Comparison of ENCODE assay signal across 25 cellular contexts in the genomic region with DNA sequence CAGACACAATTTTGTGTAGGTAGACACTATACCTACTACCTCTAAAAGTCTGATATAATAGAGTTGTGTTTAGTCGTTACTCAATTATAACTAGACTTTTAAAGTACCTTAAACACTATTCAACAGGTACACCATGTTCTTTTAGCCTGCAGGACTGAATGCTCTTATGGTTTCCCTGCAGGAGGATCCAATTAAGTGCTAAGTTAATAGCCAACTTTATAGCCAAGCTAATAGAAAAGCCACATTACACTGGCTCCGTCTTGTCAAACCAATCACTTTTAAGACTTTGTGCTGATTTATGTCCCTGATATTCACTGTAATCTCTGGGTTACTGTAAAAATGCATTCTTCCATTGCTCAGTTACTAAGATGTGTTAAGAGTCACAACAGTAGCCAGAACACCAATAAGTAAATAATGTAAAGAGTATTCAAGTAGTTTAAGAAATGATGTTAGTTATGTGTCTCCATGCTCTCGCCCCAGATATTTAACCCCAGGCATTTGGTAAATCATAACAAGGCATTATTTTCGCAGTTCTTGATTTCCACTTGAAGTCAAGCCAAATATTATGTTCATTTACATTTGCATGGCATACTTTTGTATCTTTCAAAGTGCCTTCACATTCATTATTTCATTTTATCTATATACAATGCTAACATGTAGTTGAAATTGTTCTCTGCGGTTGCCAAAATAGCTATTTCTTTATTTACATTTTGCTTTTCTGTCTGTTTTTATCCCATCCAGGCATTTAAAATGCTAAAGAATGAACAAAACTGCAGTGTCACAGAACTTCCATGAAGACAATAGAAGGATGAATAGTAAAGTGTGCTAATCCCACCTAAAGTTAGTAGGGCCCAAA.
"Had no signal": no experiment of that assay in that cellular context is flagged by ENCODE, and none has a peak within 500 bp of the region (broad histone marks: within the 10 kb centered on the region; RNA-seq: fewer than 3 reads in every experiment).

No MANE protein-coding gene starts in this region.

- H3K4me1 ChIP-seq: esophagus squamous epithelium, gastroesophageal sphincter, parathyroid adenoma, prostate gland, right lobe of liver, spleen, tibial artery, upper lobe of right lung, vagina had no signal

- H3K79me2 ChIP-seq: parathyroid adenoma had no signal

- H3K9me3 ChIP-seq: esophagus squamous epithelium, gastroesophageal sphincter, prostate gland, right lobe of liver, spleen, tibial artery, upper lobe of right lung, vagina had no signal

- H3K4me3 ChIP-seq: esophagus squamous epithelium, gastroesophageal sphincter, lung, prostate gland, right lobe of liver, spleen, tibial artery, upper lobe of right lung, vagina had no signal

- H3K27ac Mint-ChIP-seq: dendritic cell treated with granulocyte-macrophage colony-stimulating factor and Interleukin-4, amounts not matched to agents 40 ng/mL and 50 ng/mL, for 4 days; naive B cell; nephron progenitor cell; stimulated activated memory B cell treated with anti-CD40 and anti-IgM and Interleukin-4, amounts not matched to agents 10 μg/mL and 1 μg/mL and 100 μg/mL, for 72 hours; stimulated activated naive CD8-positive, alpha-beta T cell treated with anti-CD3 and anti-CD28 coated beads, Interleukin-15, Interleukin-2, amounts not matched to agents 100 ng/mL and 50 ng/mL, for 24 hours had no signal

- DNase-seq: esophagus squamous epithelium; foreskin fibroblast; glutamatergic neuron; kidney; left cardiac atrium; left ventricle myocardium superior; mesenchymal stem cell; naive B cell; nephron progenitor cell; retina; right lobe of liver; spleen; stimulated activated CD4-positive, alpha-beta T cell treated with anti-CD3 and anti-CD28 coated beads, Interleukin-15, amount 100 ng/mL, for 24 hours; stimulated activated CD4-positive, alpha-beta T cell treated with anti-CD3 and anti-CD28 coated beads, Interleukin-1b, Interleukin-23, amount 100 ng/mL, for 48 hours; stimulated activated CD4-positive, alpha-beta T cell treated with anti-CD3 and anti-CD28 coated beads, Interleukin-4, amount 100 ng/mL, for 24 hours; tibial artery; upper lobe of right lung had no signal

- H3K36me3 ChIP-seq: esophagus squamous epithelium, gastroesophageal sphincter, prostate gland, right lobe of liver, spleen, tibial artery, upper lobe of right lung, vagina had no signal

- H3K36me3 Mint-ChIP-seq: naive B cell; stimulated activated memory B cell treated with anti-CD40 and anti-IgM and Interleukin-4, amounts not matched to agents 10 μg/mL and 1 μg/mL and 100 μg/mL, for 72 hours had no signal

- H3K4me3 Mint-ChIP-seq: dendritic cell treated with granulocyte-macrophage colony-stimulating factor and Interleukin-4, amounts not matched to agents 40 ng/mL and 50 ng/mL, for 4 days; naive B cell; nephron progenitor cell; stimulated activated memory B cell treated with anti-CD40 and anti-IgM and Interleukin-4, amounts not matched to agents 10 μg/mL and 1 μg/mL and 100 μg/mL, for 72 hours; stimulated activated naive CD8-positive, alpha-beta T cell treated with anti-CD3 and anti-CD28 coated beads, Interleukin-15, Interleukin-2, amounts not matched to agents 100 ng/mL and 50 ng/mL, for 24 hours had no signal

- H3K9me3 Mint-ChIP-seq: dendritic cell treated with granulocyte-macrophage colony-stimulating factor and Interleukin-4, amounts not matched to agents 40 ng/mL and 50 ng/mL, for 4 days; naive B cell; nephron progenitor cell; stimulated activated memory B cell treated with anti-CD40 and anti-IgM and Interleukin-4, amounts not matched to agents 10 μg/mL and 1 μg/mL and 100 μg/mL, for 72 hours; stimulated activated naive CD8-positive, alpha-beta T cell treated with anti-CD3 and anti-CD28 coated beads, Interleukin-15, Interleukin-2, amounts not matched to agents 100 ng/mL and 50 ng/mL, for 24 hours had no signal

- H3K27me3 Mint-ChIP-seq: dendritic cell treated with granulocyte-macrophage colony-stimulating factor and Interleukin-4, amounts not matched to agents 40 ng/mL and 50 ng/mL, for 4 days; stimulated activated memory B cell treated with anti-CD40 and anti-IgM and Interleukin-4, amounts not matched to agents 10 μg/mL and 1 μg/mL and 100 μg/mL, for 72 hours; stimulated activated naive CD8-positive, alpha-beta T cell treated with anti-CD3 and anti-CD28 coated beads, Interleukin-15, Interleukin-2, amounts not matched to agents 100 ng/mL and 50 ng/mL, for 24 hours had no signal

- H3K4me1 Mint-ChIP-seq: naive B cell; nephron progenitor cell; stimulated activated memory B cell treated with anti-CD40 and anti-IgM and Interleukin-4, amounts not matched to agents 10 μg/mL and 1 μg/mL and 100 μg/mL, for 72 hours had no signal

- H3K27ac ChIP-seq: esophagus squamous epithelium, gastroesophageal sphincter, parathyroid adenoma, prostate gland, right lobe of liver, spleen, tibial artery, upper lobe of right lung, vagina had no signal

- ATAC-seq: gastroesophageal sphincter; left cardiac atrium; left ventricle myocardium superior; right lobe of liver; stimulated activated memory B cell treated with anti-CD40 and anti-IgM and Interleukin-4, amounts not matched to agents 10 μg/mL and 1 μg/mL and 100 μg/mL, for 72 hours; upper lobe of right lung had no signal

- H2AFZ ChIP-seq: parathyroid adenoma had no signal

- H3K27me3 ChIP-seq: esophagus squamous epithelium, gastroesophageal sphincter, right lobe of liver, spleen, tibial artery, upper lobe of right lung, vagina had no signal
